ENCODE assay signal across 19 cellular contexts in the genomic region with DNA sequence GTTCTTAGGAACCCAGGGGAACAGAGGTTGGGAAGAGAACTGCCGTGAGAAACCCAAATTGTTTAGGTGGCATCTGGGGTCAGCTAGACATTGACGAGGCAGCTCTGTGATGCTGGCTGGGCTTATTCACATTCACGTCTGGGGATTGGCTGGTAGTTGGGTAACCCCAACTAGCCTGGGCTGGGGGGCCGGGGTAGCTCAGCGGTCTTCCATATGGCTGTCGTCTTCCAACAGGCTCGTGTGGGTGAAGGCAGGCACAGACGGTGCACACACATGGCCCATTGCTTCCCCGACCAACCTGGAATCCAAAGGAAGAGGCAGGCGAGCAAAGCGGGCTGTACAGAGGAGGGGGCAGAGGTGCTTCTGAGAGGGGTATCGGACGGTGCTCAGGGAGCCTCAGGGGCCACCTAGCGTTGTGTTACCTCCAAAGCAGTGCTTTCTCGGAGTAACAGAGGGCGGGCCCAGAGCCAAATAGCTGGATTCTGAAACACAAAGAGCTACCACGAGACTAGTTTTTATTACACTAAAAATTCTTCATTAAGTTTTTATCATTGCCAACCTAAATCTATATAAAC.
"Had no signal": no experiment of that assay in that cellular context is flagged by ENCODE, and none has a peak within 500 bp of the region (broad histone marks: within the 10 kb centered on the region; RNA-seq: fewer than 3 reads in every experiment).

No MANE protein-coding gene starts in this region.

- H3K9me3 ChIP-seq: lower lobe of right lung, prostate gland, right atrium auricular region, thyroid gland had no signal

- DNase-seq: activated CD4-positive, alpha-beta T cell treated with anti-CD3 and anti-CD28 coated beads, Interleukin-2, amount 50 U/mL, for 4 hours; activated T-cell treated with anti-CD3 and anti-CD28 coated beads for 4 hours; amniotic stem cell; dorsolateral prefrontal cortex; foreskin melanocyte; hypothalamus; immature natural killer cell; lower lobe of right lung; stimulated activated CD4-positive, alpha-beta T cell treated with anti-CD3 and anti-CD28 coated beads, Interleukin-2, amount 100 ng/mL, for 24 hours; stimulated activated naive CD4-positive, alpha-beta T cell treated with Interleukin-2 at 50 U/mL for 16 hours; SW 1271; T-helper 2 cell; thyroid gland had no signal

- H3K4me3 Mint-ChIP-seq: activated naive CD8-positive, alpha-beta T cell; activated T-helper 1 cell treated with anti-CD3 and anti-CD28 coated beads, Interleukin-12 subunit alpha, Interleukin-12 subunit beta, Interleukin-2, Interleukin-4 antibody, amounts not matched to agents 30 ng/mL and 10 ng/mL and 1 ng/mL, durations not matched to agents 14 hours and 24 hours and 36 hours; immature natural killer cell; mesothelial cell of epicardium had no signal

- H3K4me1 Mint-ChIP-seq: mesothelial cell of epicardium had no signal

- H3K36me3 Mint-ChIP-seq: immature natural killer cell, mesothelial cell of epicardium had no signal

- H3K27ac ChIP-seq: dorsolateral prefrontal cortex, lower lobe of right lung, prostate gland, right atrium auricular region, thyroid gland, VCaP had no signal

- H3K27me3 ChIP-seq: right atrium auricular region, thyroid gland had no signal

- H3K36me3 ChIP-seq: lower lobe of right lung, prostate gland, right atrium auricular region, thyroid gland had no signal

- H3K27ac Mint-ChIP-seq: activated naive CD8-positive, alpha-beta T cell; activated T-helper 1 cell treated with anti-CD3 and anti-CD28 coated beads, Interleukin-12 subunit alpha, Interleukin-12 subunit beta, Interleukin-2, Interleukin-4 antibody, amounts not matched to agents 30 ng/mL and 10 ng/mL and 1 ng/mL, durations not matched to agents 14 hours and 24 hours and 36 hours; immature natural killer cell; mesothelial cell of epicardium had no signal

- H3K27me3 Mint-ChIP-seq: activated naive CD8-positive, alpha-beta T cell had no signal

- H3K4me3 ChIP-seq: dorsolateral prefrontal cortex, lower lobe of right lung, prostate gland, right atrium auricular region, thyroid gland had no signal

- H3K4me1 ChIP-seq: lower lobe of right lung, prostate gland, right atrium auricular region, thyroid gland had no signal

- H3K9me3 Mint-ChIP-seq: activated T-helper 1 cell treated with anti-CD3 and anti-CD28 coated beads, Interleukin-12 subunit alpha, Interleukin-12 subunit beta, Interleukin-2, Interleukin-4 antibody, amounts not matched to agents 30 ng/mL and 10 ng/mL and 1 ng/mL, durations not matched to agents 14 hours and 24 hours and 36 hours; immature natural killer cell; mesothelial cell of epicardium had no signal

- ATAC-seq: lower lobe of right lung had no signal
